In genomic region chr16:4373356-4373908, GRCh38 we compare ENCODE assay signal across 10 cellular contexts. TPM values are rescaled to one million over a fixed set of nuclear protein-coding genes. Genes with fewer than 3 reads are reported as not detected.
DNase-seq lines count a peak whose midpoint lies in the region; ATAC-seq and TF ChIP-seq lines count a peak whose summit lies in the region.
"Had no signal": no experiment of that assay in that cellular context is flagged by ENCODE, and none has a peak within 500 bp of the region (broad histone marks: within the 10 kb centered on the region; RNA-seq: fewer than 3 reads in every experiment).

No MANE protein-coding gene starts in this region.

- H3K27me3 ChIP-seq in iPS-18a (ENCODE audit: control insufficient read depth, insufficient read depth, low read length): peaks cover 9% of the 10 kb centered on the region
- H3K27me3 ChIP-seq in subcutaneous abdominal adipose tissue (ENCODE audit: control insufficient read depth in 5 of 5, insufficient read depth in 4 of 5, low read length in 5 of 5): no peaks in the 10 kb centered on the region

- peak overlapping the region; percentile 97 for H3K4me3 ChIP-seq in HFF-Myc (replicated peaks; ENCODE audit: low read depth, low read length)
- peak overlapping the region; percentile 76 for H3K4me3 ChIP-seq in iPS-18a (ENCODE audit: low read length)
- H3K4me3 ChIP-seq in subcutaneous abdominal adipose tissue (ENCODE audit: low read depth in 1 of 5, low read length in 5 of 5): peak overlapping the region; percentile 76 to 86 (median 81)

- H3K36me3 ChIP-seq in iPS-18a (ENCODE audit: control insufficient read depth, low read depth, low read length) (no peaks in the 10 kb centered on the region), subcutaneous abdominal adipose tissue (ENCODE audit: control insufficient read depth in 5 of 5, insufficient read depth in 5 of 5, low read length in 5 of 5) (peaks cover 0 to 3% (median 0%) of the 10 kb centered on the region in 5 donors)

- no peak for DNase-seq in HFF-Myc (ENCODE audit: extremely low read depth, low read depth)
- DNase-seq in NCI-H1694 treated with DMSO at 0.1 percent for 48 hours (lab: John Stamatoyannopoulos, UW): no peak
- no peak for DNase-seq in LoVo (ENCODE audit: low spot score)
- DNase-seq in activated CD4-positive, alpha-beta T cell treated with anti-CD3 and anti-CD28 coated beads for 48 hours: no peak
- DNase-seq: KG1 had no signal

- no peaks in the 10 kb centered on the region for H3K9me3 Mint-ChIP-seq in activated T-helper 17 cell treated with anti-CD3 and anti-CD28 coated beads, Interleukin-2, amount 50 U/mL, for 72 hours
- H3K9me3 Mint-ChIP-seq: WTC11 had no signal

- H3K4me3 Mint-ChIP-seq in activated T-helper 17 cell treated with anti-CD3 and anti-CD28 coated beads, Interleukin-2, amount 50 U/mL, for 72 hours: no peak overlapping the region

- H3K27ac Mint-ChIP-seq in activated T-helper 17 cell treated with anti-CD3 and anti-CD28 coated beads, Interleukin-2, amount 50 U/mL, for 72 hours: peak overlapping the region; percentile 44

- H3K27me3 Mint-ChIP-seq in activated T-helper 17 cell treated with anti-CD3 and anti-CD28 coated beads, Interleukin-2, amount 50 U/mL, for 72 hours: no peaks in the 10 kb centered on the region

- H3K9me3 ChIP-seq in iPS-18a (ENCODE audit: control insufficient read depth, low read depth, low read length): no peaks in the 10 kb centered on the region
- H3K9me3 ChIP-seq in subcutaneous abdominal adipose tissue (ENCODE audit: control insufficient read depth in 5 of 5, low read length in 5 of 5): no peaks in the 10 kb centered on the region

- H3K4me1 ChIP-seq in iPS-18a (ENCODE audit: control insufficient read depth, low read depth, low read length) (peaks cover 33% of the 10 kb centered on the region), subcutaneous abdominal adipose tissue (ENCODE audit: control insufficient read depth in 5 of 5, insufficient read depth in 5 of 5, low read length in 5 of 5) (peaks cover 3 to 91% (median 80%) of the 10 kb centered on the region in 5 donors)

- no peak overlapping the region for H3K27ac ChIP-seq in iPS-18a (ENCODE audit: low read length)
- H3K27ac ChIP-seq in subcutaneous abdominal adipose tissue (ENCODE audit: low read depth, low read length): peak overlapping the region; percentile 94

- ATAC-seq in activated T-helper 17 cell treated with anti-CD3 and anti-CD28 coated beads, Interleukin-2, amount 50 U/mL, for 72 hours (replicated peaks): no peak
- ATAC-seq in GM19397 (IDR thresholded peaks at IDR 0.05; ENCODE audit: unreplicated experiment): no peak

- TF ChIP-seq CTCF in HFF-Myc (IDR thresholded peaks at IDR 0.05; ENCODE audit: low read depth, low read length, missing control alignments): no peak

- H3K9ac ChIP-seq in iPS-18a (ENCODE audit: low read length) (peak overlapping the region; percentile 15), subcutaneous abdominal adipose tissue (ENCODE audit: low read length in 5 of 5) (peak overlapping the region in 4 of 5 donors; percentile 42 to 84 (median 64))

- no peaks in the 10 kb centered on the region for H3K4me1 Mint-ChIP-seq in activated T-helper 17 cell treated with anti-CD3 and anti-CD28 coated beads, Interleukin-2, amount 50 U/mL, for 72 hours

- no peaks in the 10 kb centered on the region for H3K36me3 Mint-ChIP-seq in activated T-helper 17 cell treated with anti-CD3 and anti-CD28 coated beads, Interleukin-2, amount 50 U/mL, for 72 hours (ENCODE audit: low read depth)
- H3K36me3 Mint-ChIP-seq: WTC11 had no signal

RNA-seq across cellular contexts. Expression of gene VASN, which starts 1.8 kb away (rescaled TPM):
- under 1 TPM; 0.11 to 0.29 TPM for total RNA-seq in activated T-helper 17 cell treated with anti-CD3 and anti-CD28 coated beads, Interleukin-2, amount 50 U/mL, for 72 hours

RNA-seq across cellular contexts. Expression of gene PAM16, which starts 22.3 kb away (rescaled TPM):
- 10 to 100 TPM; 40.4 to 74.7 TPM for total RNA-seq in activated T-helper 17 cell treated with anti-CD3 and anti-CD28 coated beads, Interleukin-2, amount 50 U/mL, for 72 hours

RNA-seq across cellular contexts. Expression of gene CORO7, which starts 43.0 kb away (rescaled TPM):
- total RNA-seq in activated T-helper 17 cell treated with anti-CD3 and anti-CD28 coated beads, Interleukin-2, amount 50 U/mL, for 72 hours: 100 to 1,000 TPM in 1 of 2 donors, 10 to 100 TPM in 1; 82.6 to 114 TPM

RNA-seq across cellular contexts. Expression of gene DNAJA3, which starts 52.2 kb away (rescaled TPM):
- total RNA-seq in activated T-helper 17 cell treated with anti-CD3 and anti-CD28 coated beads, Interleukin-2, amount 50 U/mL, for 72 hours: 10 to 100 TPM; 50.3 to 81.1 TPM

RNA-seq across cellular contexts. Expression of gene GLIS2, which starts 57.6 kb away (rescaled TPM):
- total RNA-seq in activated T-helper 17 cell treated with anti-CD3 and anti-CD28 coated beads, Interleukin-2, amount 50 U/mL, for 72 hours: 1 to 10 TPM in 1 of 2 donors, under 1 TPM in 1; 0.37 to 1.6 TPM
